ENCODE assay signal across 17 cellular contexts in the genomic region with DNA sequence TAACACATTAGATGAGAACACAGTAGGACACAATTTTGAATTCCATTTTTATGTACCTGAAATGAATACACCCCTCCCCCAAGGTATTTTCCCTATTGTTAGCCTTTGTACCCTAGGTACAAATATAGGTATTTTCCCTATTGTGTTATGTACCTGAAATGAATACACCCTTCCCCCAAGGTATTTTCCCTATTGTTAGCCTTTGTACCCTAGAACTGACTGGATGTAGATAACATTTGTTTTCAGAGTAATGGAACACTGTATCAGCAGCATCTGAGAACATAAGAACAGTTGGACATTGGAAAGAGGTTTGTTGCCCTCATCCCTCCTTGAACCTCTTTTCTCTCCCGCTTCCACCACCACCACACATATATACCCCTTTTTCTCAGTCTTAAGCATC.
"Had no signal": no experiment of that assay in that cellular context is flagged by ENCODE, and none has a peak within 500 bp of the region (broad histone marks: within the 10 kb centered on the region; RNA-seq: fewer than 3 reads in every experiment).

No MANE protein-coding gene starts in this region.

- H3K27me3 Mint-ChIP-seq: activated CD4-positive, alpha-beta memory T cell treated with anti-CD3 and anti-CD28 coated beads for 36 hours; dendritic cell treated with granulocyte-macrophage colony-stimulating factor and Interleukin-4, amounts not matched to agents 40 ng/mL and 50 ng/mL, for 4 days; effector memory CD8-positive, alpha-beta T cell; progenitor cell of endocrine pancreas; stimulated activated memory B cell treated with anti-CD40 and anti-IgM and Interleukin-4, amounts not matched to agents 10 μg/mL and 1 μg/mL and 100 μg/mL, for 72 hours had no signal

- H3K4me3 Mint-ChIP-seq: activated CD4-positive, alpha-beta memory T cell treated with anti-CD3 and anti-CD28 coated beads for 36 hours; activated T-helper 1 cell treated with anti-CD3 and anti-CD28 coated beads, Interleukin-12 subunit alpha, Interleukin-12 subunit beta, Interleukin-2, Interleukin-4 antibody, amounts not matched to agents 30 ng/mL and 10 ng/mL and 1 ng/mL, durations not matched to agents 14 hours and 24 hours and 36 hours; dendritic cell treated with granulocyte-macrophage colony-stimulating factor and Interleukin-4, amounts not matched to agents 40 ng/mL and 50 ng/mL, for 4 days; effector memory CD8-positive, alpha-beta T cell; mesothelial cell of epicardium; stimulated activated memory B cell treated with anti-CD40 and anti-IgM and Interleukin-4, amounts not matched to agents 10 μg/mL and 1 μg/mL and 100 μg/mL, for 72 hours had no signal

- H3K27me3 ChIP-seq: brain microvascular endothelial cell, neutrophil, suprapubic skin had no signal

- ATAC-seq: effector memory CD8-positive, alpha-beta T cell; lower lobe of right lung; right cardiac atrium; stimulated activated memory B cell treated with anti-CD40 and anti-IgM and Interleukin-4, amounts not matched to agents 10 μg/mL and 1 μg/mL and 100 μg/mL, for 72 hours had no signal

- H3K9me3 Mint-ChIP-seq: activated CD4-positive, alpha-beta memory T cell treated with anti-CD3 and anti-CD28 coated beads for 36 hours; activated T-helper 1 cell treated with anti-CD3 and anti-CD28 coated beads, Interleukin-12 subunit alpha, Interleukin-12 subunit beta, Interleukin-2, Interleukin-4 antibody, amounts not matched to agents 30 ng/mL and 10 ng/mL and 1 ng/mL, durations not matched to agents 14 hours and 24 hours and 36 hours; effector memory CD8-positive, alpha-beta T cell; stimulated activated memory B cell treated with anti-CD40 and anti-IgM and Interleukin-4, amounts not matched to agents 10 μg/mL and 1 μg/mL and 100 μg/mL, for 72 hours had no signal

- H3K4me3 ChIP-seq: adrenal gland, lower lobe of right lung, suprapubic skin had no signal

- FAIRE-seq: urothelium cell line had no signal

- H3K4me1 ChIP-seq: adrenal gland, lower lobe of right lung, suprapubic skin had no signal

- H3K4me1 Mint-ChIP-seq: mesothelial cell of epicardium; stimulated activated memory B cell treated with anti-CD40 and anti-IgM and Interleukin-4, amounts not matched to agents 10 μg/mL and 1 μg/mL and 100 μg/mL, for 72 hours had no signal

- H3K27ac ChIP-seq: adrenal gland, brain microvascular endothelial cell, epithelial cell of prostate, lower lobe of right lung, neutrophil, suprapubic skin, VCaP had no signal

- H3K27ac Mint-ChIP-seq: activated CD4-positive, alpha-beta memory T cell treated with anti-CD3 and anti-CD28 coated beads for 36 hours; activated T-helper 1 cell treated with anti-CD3 and anti-CD28 coated beads, Interleukin-12 subunit alpha, Interleukin-12 subunit beta, Interleukin-2, Interleukin-4 antibody, amounts not matched to agents 30 ng/mL and 10 ng/mL and 1 ng/mL, durations not matched to agents 14 hours and 24 hours and 36 hours; dendritic cell treated with granulocyte-macrophage colony-stimulating factor and Interleukin-4, amounts not matched to agents 40 ng/mL and 50 ng/mL, for 4 days; mesothelial cell of epicardium; progenitor cell of endocrine pancreas; stimulated activated memory B cell treated with anti-CD40 and anti-IgM and Interleukin-4, amounts not matched to agents 10 μg/mL and 1 μg/mL and 100 μg/mL, for 72 hours had no signal

- H3K36me3 ChIP-seq: adrenal gland had no signal

- H3K9me3 ChIP-seq: adrenal gland, lower lobe of right lung, neutrophil, suprapubic skin had no signal

- DNase-seq: activated CD4-positive, alpha-beta memory T cell treated with anti-CD3 and anti-CD28 coated beads for 36 hours; activated naive CD4-positive, alpha-beta T cell treated with Interleukin-2 at 50 U/mL for 16 hours; adrenal gland; brain microvascular endothelial cell; effector memory CD8-positive, alpha-beta T cell; lower lobe of right lung; right cardiac atrium had no signal
